26 cellular contexts compared by ENCODE assay signal in genomic region chr2:218431878-218432277, GRCh38. TPM values are rescaled to one million over a fixed set of nuclear protein-coding genes. Genes with fewer than 3 reads are reported as not detected.
DNase-seq lines count a peak whose midpoint lies in the region; ATAC-seq and TF ChIP-seq lines count a peak whose summit lies in the region.
"Had no signal": no experiment of that assay in that cellular context is flagged by ENCODE, and none has a peak within 500 bp of the region (broad histone marks: within the 10 kb centered on the region; RNA-seq: fewer than 3 reads in every experiment).

No MANE protein-coding gene starts in this region.

- no peak for ATAC-seq in lower lobe of right lung
- no peak for ATAC-seq in GM21786 (IDR thresholded peaks at IDR 0.05; ENCODE audit: unreplicated experiment)
- ATAC-seq: HCT116, Panc1 had no signal

- peaks cover 35% of the 10 kb centered on the region for H3K36me3 Mint-ChIP-seq in endodermal cell (ENCODE audit: low read depth)
- H3K36me3 Mint-ChIP-seq: CD4-positive, alpha-beta memory T cell had no signal

- H3K9me3 ChIP-seq in Karpas-422 (ENCODE audit: low read length) (no peaks in the 10 kb centered on the region), lower lobe of right lung (no peaks in the 10 kb centered on the region), sigmoid colon (no peaks in the 10 kb centered on the region), prostate gland (no peaks in the 10 kb centered on the region), endodermal cell (ENCODE audit: control insufficient read depth, low read length) (no peaks in the 10 kb centered on the region)
- H3K9me3 ChIP-seq: A549, SK-N-SH had no signal

- H3K9me3 Mint-ChIP-seq in endodermal cell: no peaks in the 10 kb centered on the region
- H3K9me3 Mint-ChIP-seq: CD4-positive, alpha-beta memory T cell had no signal

- H2AFZ ChIP-seq in Karpas-422 (ENCODE audit: low read length): no peak overlapping the region

- H3K4me3 Mint-ChIP-seq in endodermal cell: no peak overlapping the region
- H3K4me3 Mint-ChIP-seq: CD4-positive, alpha-beta memory T cell had no signal

- no peaks in the 10 kb centered on the region for H3K79me2 ChIP-seq in Karpas-422 (ENCODE audit: low read length)

- TF ChIP-seq POLR2A in sigmoid colon (IDR thresholded peaks at IDR 0.05): no peak
- TF ChIP-seq POLR2A in prostate gland (IDR thresholded peaks at IDR 0.05): no peak

- no peaks in the 10 kb centered on the region for H3K9me2 ChIP-seq in Karpas-422 (replicated peaks; ENCODE audit: insufficient read depth, low read length)
- H3K9me2 ChIP-seq: SK-N-SH had no signal

- intact Hi-C loops in lower lobe of right lung (cut with DNase I) (no loop called here), sigmoid colon (cut with DNase I) (no loop called here), prostate gland (cut with DNase I) (no loop called here)

- H4K20me1 ChIP-seq in Karpas-422 (ENCODE audit: insufficient read depth, low read depth, low read length): no peaks in the 10 kb centered on the region

- H3K4me3 ChIP-seq in Karpas-422 (ENCODE audit: low read length) (no peak overlapping the region), lower lobe of right lung (no peak overlapping the region), sigmoid colon (no peak overlapping the region), prostate gland (no peak overlapping the region), endodermal cell (ENCODE audit: low read length) (no peak overlapping the region)
- H3K4me3 ChIP-seq: A549 had no signal

- no peaks in the 10 kb centered on the region for H3K4me1 Mint-ChIP-seq in endodermal cell

- H3K4me2 ChIP-seq in Karpas-422 (ENCODE audit: low read depth, low read length, poor library complexity, severe bottlenecking): no peak overlapping the region
- H3K4me2 ChIP-seq: A549, SK-N-SH had no signal

- H3K4me1 ChIP-seq in Karpas-422 (ENCODE audit: low read length): no peaks in the 10 kb centered on the region
- no peaks in the 10 kb centered on the region for H3K4me1 ChIP-seq in lower lobe of right lung
- no peaks in the 10 kb centered on the region for H3K4me1 ChIP-seq in sigmoid colon
- H3K4me1 ChIP-seq in prostate gland (replicated peaks): no peaks in the 10 kb centered on the region
- H3K4me1 ChIP-seq in endodermal cell (ENCODE audit: control insufficient read depth, insufficient read depth, low read length): no peaks in the 10 kb centered on the region
- H3K4me1 ChIP-seq: A549 had no signal

- H3K27ac Mint-ChIP-seq in endodermal cell: no peak overlapping the region

- TF ChIP-seq EP300 in sigmoid colon (IDR thresholded peaks at IDR 0.05): no peak

- TF ChIP-seq CTCF in lower lobe of right lung (IDR thresholded peaks at IDR 0.05) (no peak), sigmoid colon (IDR thresholded peaks at IDR 0.05) (no peak), prostate gland (IDR thresholded peaks at IDR 0.05) (no peak), endodermal cell (conservative IDR thresholded peaks at IDR 0.05) (no peak)

- 80 to 94% methylated on average over 10 of the region's 10 CpGs for WGBS in sigmoid colon, 2 donors
- 89% methylated on average over 10 of the region's 10 CpGs for WGBS in prostate gland
- WGBS in endodermal cell (ENCODE audit: insufficient coverage in 1 of 2, insufficient read length in 1 of 2), 2 experiments: 93 to 97% methylated on average over 6 to 10 of the region's 10 CpGs

- H3K9ac ChIP-seq in Karpas-422 (ENCODE audit: low read length) (no peak overlapping the region), endodermal cell (ENCODE audit: extremely low read depth, low read length, poor library complexity, severe bottlenecking) (no peak overlapping the region)
- H3K9ac ChIP-seq: SK-N-SH had no signal

- peak; percentile 3 for DNase-seq in GM03348 (ENCODE audit: low spot score)
- DNase-seq in Karpas-422: peak; percentile 23
- peak; percentile 14 for DNase-seq in lower lobe of right lung
- DNase-seq in sigmoid colon: peak; percentile 38
- DNase-seq in prostate gland (ENCODE audit: low spot score): no peak
- DNase-seq in endodermal cell: no peak
- DNase-seq: C1 segment of cervical spinal cord; CD4-positive, alpha-beta memory T cell; COR-L47; Kasumi-1; NCI-H1092 treated with DMSO at 0.1 percent for 48 hours; NCI-H1436; NCI-H187; NCI-H2081 treated with DMSO at 0.1 percent for 48 hours; NCI-H2171; NCI-H226; NCI-H510A; NCI-H69; SK-N-SH had no signal

- H3K27ac ChIP-seq in Karpas-422 (ENCODE audit: low read length) (no peak overlapping the region), lower lobe of right lung (no peak overlapping the region), sigmoid colon (no peak overlapping the region), prostate gland (no peak overlapping the region), endodermal cell (ENCODE audit: low read depth, low read length) (no peak overlapping the region)
- H3K27ac ChIP-seq: A549, HL-60 had no signal

- H3K36me3 ChIP-seq in Karpas-422 (ENCODE audit: insufficient read depth, low read length) (no peaks in the 10 kb centered on the region), lower lobe of right lung (no peaks in the 10 kb centered on the region), sigmoid colon (no peaks in the 10 kb centered on the region), prostate gland (no peaks in the 10 kb centered on the region), endodermal cell (ENCODE audit: control insufficient read depth, insufficient read depth, low read length) (peaks cover 8% of the 10 kb centered on the region)

- no peaks in the 10 kb centered on the region for H3K27me3 ChIP-seq in Karpas-422 (ENCODE audit: low read length)
- H3K27me3 ChIP-seq in lower lobe of right lung (ENCODE audit: low read depth): no peaks in the 10 kb centered on the region
- no peaks in the 10 kb centered on the region for H3K27me3 ChIP-seq in sigmoid colon
- no peaks in the 10 kb centered on the region for H3K27me3 ChIP-seq in prostate gland (replicated peaks; ENCODE audit: insufficient read depth)
- H3K27me3 ChIP-seq in endodermal cell (ENCODE audit: control insufficient read depth, insufficient read depth, low read length, poor library complexity, severe bottlenecking): no peaks in the 10 kb centered on the region

- no peaks in the 10 kb centered on the region for H3K27me3 Mint-ChIP-seq in endodermal cell (ENCODE audit: insufficient read depth)
- H3K27me3 Mint-ChIP-seq: CD4-positive, alpha-beta memory T cell had no signal

RNA-seq across cellular contexts. Expression of gene VIL1, which starts 13.0 kb away (rescaled TPM):
- total RNA-seq in Karpas-422 (2014; rRNA removed; shearing (Covaris generic); ENCODE audit: low replicate concordance): not detected in 2 replicates
- 0.41 TPM for total RNA-seq in lower lobe of right lung
- total RNA-seq in sigmoid colon: 1 to 10 TPM in 1 of 4 donors, under 1 TPM in 1, not detected in 2; 0.71 to 2.8 TPM
- polyA plus RNA-seq in sigmoid colon: 100 to 1,000 TPM; 111 to 172 (median 170) TPM
- total RNA-seq in prostate gland: under 1 TPM in 1 of 2 donors, not detected in 1; 0.09 TPM
- 10 to 100 TPM; 70.2 to 83.1 TPM for total RNA-seq in endodermal cell
- polyA plus RNA-seq in endodermal cell (2013, experiment 1 of 2): 11.8 TPM
- 12.1 TPM for polyA plus RNA-seq in endodermal cell (2013, experiment 2 of 2)
- total RNA-seq: CD4-positive, alpha-beta memory T cell; H4; M059J had no signal
- polyA plus RNA-seq: CD4-positive, alpha-beta memory T cell had no signal

RNA-seq across cellular contexts. Expression of gene CTDSP1, which starts 32.2 kb away (rescaled TPM):
- 46.3 and 72.6 TPM in 2 replicates for total RNA-seq in Karpas-422 (2014; rRNA removed; shearing (Covaris generic); ENCODE audit: low replicate concordance)
- total RNA-seq in lower lobe of right lung: 168 TPM
- total RNA-seq in sigmoid colon: 10 to 100 TPM; 78.4 to 90.3 (median 80.7) TPM
- 100 to 1,000 TPM in 2 of 3 donors, 10 to 100 TPM in 1; 75.1 to 120 (median 105) TPM for polyA plus RNA-seq in sigmoid colon
- 100 to 1,000 TPM; 145 to 180 TPM for total RNA-seq in prostate gland
- 100 to 1,000 TPM in 1 of 2 donors, 10 to 100 TPM in 1; 66.8 to 123 TPM for total RNA-seq in endodermal cell
- polyA plus RNA-seq in endodermal cell (2013, experiment 1 of 2): 44.8 TPM
- polyA plus RNA-seq in endodermal cell (2013, experiment 2 of 2): 37.9 TPM

RNA-seq across cellular contexts. Expression of gene SLC11A1, which starts 49.8 kb away (rescaled TPM):
- total RNA-seq in Karpas-422 (2014; rRNA removed; shearing (Covaris generic); ENCODE audit: low replicate concordance): 1.9 TPM in 1 of 2 replicates, not detected in the other
- 419 TPM for total RNA-seq in lower lobe of right lung
- total RNA-seq in sigmoid colon: 10 to 100 TPM; 13.8 to 19.0 (median 16.9) TPM
- polyA plus RNA-seq in sigmoid colon: 1 to 10 TPM; 1.2 to 7.0 (median 1.6) TPM
- 10 to 100 TPM; 10.8 to 11.4 TPM for total RNA-seq in prostate gland
- total RNA-seq in endodermal cell: under 1 TPM in 1 of 2 donors, not detected in 1; 0.09 TPM
- 0.50 TPM for polyA plus RNA-seq in endodermal cell (2013, experiment 1 of 2)
- not detected for polyA plus RNA-seq in endodermal cell (2013, experiment 2 of 2)

Comparison
In these comparisons a context has a peak if more than half of its experiments do, and no peak if none do; other contexts are left out.
1. DNase-seq: peak in GM03348 (single experiment), Karpas-422 (single experiment), lower lobe of right lung (single experiment) and sigmoid colon (single experiment); none in prostate gland (single experiment) and endodermal cell (single experiment).
2. RNA of gene VIL1, which starts 13.0 kb away (total RNA-seq): 70.2 to 83.1 TPM in endodermal cell; 0.71 to 2.8 TPM in sigmoid colon, 0.41 TPM in lower lobe of right lung (single experiment), 0.09 TPM in prostate gland and not detected in Karpas-422; every median in the first group is over 10 times any median in the second.
3. RNA of gene SLC11A1, which starts 49.8 kb away (total RNA-seq): 419 TPM in lower lobe of right lung (single experiment); 13.8 to 19.0 TPM in sigmoid colon, 10.8 to 11.4 TPM in prostate gland, 0.09 TPM in endodermal cell and 1.9 TPM in Karpas-422; every median in the first group is over 10 times any median in the second.